1 cellular context compared by ENCODE assay signal in the genomic region with DNA sequence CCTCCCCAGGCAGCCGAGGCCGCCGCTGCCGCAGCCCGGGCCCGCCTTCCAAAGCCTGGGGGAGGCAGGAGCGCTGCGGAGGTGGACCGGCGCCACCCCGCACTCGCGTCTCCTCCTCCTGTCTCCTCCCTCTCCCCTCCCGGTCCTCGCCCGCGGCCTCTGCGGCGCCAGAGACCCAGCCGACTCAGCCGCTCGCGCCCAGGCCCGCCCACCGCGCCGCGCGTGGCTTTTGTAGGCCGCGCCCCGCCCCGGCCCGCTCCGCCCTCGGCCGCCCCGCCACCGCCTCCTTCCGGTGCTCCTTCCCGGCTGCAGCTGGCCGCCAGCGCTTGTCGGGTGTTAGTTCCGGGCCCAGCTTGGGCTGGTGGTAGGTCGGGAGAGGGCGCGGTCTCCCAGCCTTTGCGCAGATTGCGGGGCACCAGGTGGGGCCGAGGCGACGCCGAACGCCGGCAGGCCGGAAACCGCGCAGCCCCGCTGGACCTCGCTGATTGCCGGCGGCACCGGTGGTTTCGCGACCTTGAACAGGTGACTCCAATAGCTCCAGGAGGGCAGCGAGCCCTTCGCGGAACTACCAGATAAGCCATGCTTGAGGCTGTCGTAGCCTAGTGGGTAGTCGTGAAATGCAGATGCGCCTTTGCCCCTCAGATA.
A peak's percentile ranks its signal among the peaks of the same experiment; 100 is the strongest.
TF ChIP-seq lines count a peak whose summit lies in the region.

Gene CAPRIN2, minus strand, starts transcription at position 202 of the 645 bp plus-strand sequence. CDS start 1,431 bp downstream, outside the sequence.

TF ChIP-seq in HepG2, 621 proteins besides CTCF, POLR2A, EP300 and RAD21 (continued from another document and continues in another):
- TF ChIP-seq ATF7-NPFF (CRISPR knock-in tag; IDR thresholded peaks at IDR 0.05; ENCODE audit: low read depth), result peak; percentile 87
- TF ChIP-seq RFXANK (CRISPR knock-in tag; IDR thresholded peaks at IDR 0.05), result no peak
- TF ChIP-seq FOXK2 (IDR thresholded peaks at IDR 0.05), result no peak
- no peak for TF ChIP-seq DMTF1 (CRISPR knock-in tag; IDR thresholded peaks at IDR 0.05)
- TF ChIP-seq ZMAT3 (CRISPR knock-in tag; conservative IDR thresholded peaks at IDR 0.05), result peak; percentile 83; the same call in 1 of the 2 replicates
- no peak for TF ChIP-seq ZNF383 (CRISPR knock-in tag; IDR thresholded peaks at IDR 0.05; ENCODE audit: borderline replicate concordance)
- TF ChIP-seq ATF6 (CRISPR knock-in tag; conservative IDR thresholded peaks at IDR 0.05), result no peak
- no peak for TF ChIP-seq ZNF12 (CRISPR knock-in tag; IDR thresholded peaks at IDR 0.05)
- TF ChIP-seq, protein P1, sequence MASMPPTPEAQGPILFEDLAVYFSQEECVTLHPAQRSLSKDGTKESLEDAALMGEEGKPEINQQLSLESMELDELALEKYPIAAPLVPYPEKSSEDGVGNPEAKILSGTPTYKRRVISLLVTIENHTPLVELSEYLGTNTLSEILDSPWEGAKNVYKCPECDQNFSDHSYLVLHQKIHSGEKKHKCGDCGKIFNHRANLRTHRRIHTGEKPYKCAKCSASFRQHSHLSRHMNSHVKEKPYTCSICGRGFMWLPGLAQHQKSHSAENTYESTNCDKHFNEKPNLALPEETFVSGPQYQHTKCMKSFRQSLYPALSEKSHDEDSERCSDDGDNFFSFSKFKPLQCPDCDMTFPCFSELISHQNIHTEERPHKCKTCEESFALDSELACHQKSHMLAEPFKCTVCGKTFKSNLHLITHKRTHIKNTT (CRISPR knock-in tag; IDR thresholded peaks at IDR 0.05), result no peak
- TF ChIP-seq ZNF256 (CRISPR knock-in tag; conservative IDR thresholded peaks at IDR 0.05), result no peak
- 0 out of 2 replicates have a peak, but pooled peaks have one; percentile 32 for TF ChIP-seq ZSCAN12 (CRISPR knock-in tag; IDR thresholded peaks at IDR 0.05)
- no peak; the same call in 1 of the 2 replicates for TF ChIP-seq ZNF839 (CRISPR knock-in tag; IDR thresholded peaks at IDR 0.05; ENCODE audit: borderline replicate concordance)
- TF ChIP-seq ZNF30 (CRISPR knock-in tag; IDR thresholded peaks at IDR 0.05), result no peak
- TF ChIP-seq MYC (CRISPR knock-in tag; IDR thresholded peaks at IDR 0.05; ENCODE audit: borderline replicate concordance), result peak; percentile 74; the same call in 1 of the 2 replicates
- no peak for TF ChIP-seq CHD2 (IDR thresholded peaks at IDR 0.05; ENCODE audit: low read depth, low read length)
- TF ChIP-seq ZNF652 (CRISPR knock-in tag; IDR thresholded peaks at IDR 0.05; ENCODE audit: borderline replicate concordance, low read depth), result no peak
- no peak for TF ChIP-seq GMEB2 (CRISPR knock-in tag; IDR thresholded peaks at IDR 0.05; ENCODE audit: low read depth)
- TF ChIP-seq MEIS1 (CRISPR knock-in tag; IDR thresholded peaks at IDR 0.05; ENCODE audit: borderline replicate concordance), result no peak; the same call in 1 of the 2 replicates
- peak; percentile 84; the same call in 1 of the 2 replicates for TF ChIP-seq SALL2 (CRISPR knock-in tag; IDR thresholded peaks at IDR 0.05)
- TF ChIP-seq ZNF749 (CRISPR knock-in tag; IDR thresholded peaks at IDR 0.05; ENCODE audit: borderline replicate concordance), result peak; percentile 34; the same call in 1 of the 2 replicates
- peak; percentile 85 for TF ChIP-seq ZNF501 (CRISPR knock-in tag; IDR thresholded peaks at IDR 0.05)
- no peak for TF ChIP-seq ZNF549 (CRISPR knock-in tag; IDR thresholded peaks at IDR 0.05)
- TF ChIP-seq CCAR2 (optimal IDR thresholded peaks at IDR 0.05; ENCODE audit: low read depth, low read length), result no peak
- TF ChIP-seq PLRG1 (conservative IDR thresholded peaks at IDR 0.05), result no peak
- no peak; the same call in 1 of the 2 replicates for TF ChIP-seq ZNF891 (CRISPR knock-in tag; IDR thresholded peaks at IDR 0.05)
- TF ChIP-seq SMARCE1 (IDR thresholded peaks at IDR 0.05; ENCODE audit: borderline replicate concordance), result no peak
- no peak for TF ChIP-seq ZNF318 (CRISPR knock-in tag; IDR thresholded peaks at IDR 0.05)
- TF ChIP-seq, protein P2, sequence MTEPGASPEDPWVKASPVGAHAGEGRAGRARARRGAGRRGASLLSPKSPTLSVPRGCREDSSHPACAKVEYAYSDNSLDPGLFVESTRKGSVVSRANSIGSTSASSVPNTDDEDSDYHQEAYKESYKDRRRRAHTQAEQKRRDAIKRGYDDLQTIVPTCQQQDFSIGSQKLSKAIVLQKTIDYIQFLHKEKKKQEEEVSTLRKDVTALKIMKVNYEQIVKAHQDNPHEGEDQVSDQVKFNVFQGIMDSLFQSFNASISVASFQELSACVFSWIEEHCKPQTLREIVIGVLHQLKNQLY (CRISPR knock-in tag; IDR thresholded peaks at IDR 0.05), result no peak; the same call in 1 of the 2 replicates
- no peak for TF ChIP-seq TCF7 (IDR thresholded peaks at IDR 0.05; ENCODE audit: low read depth)
- TF ChIP-seq ZFY (CRISPR knock-in tag; IDR thresholded peaks at IDR 0.05), result peak; percentile 72
- no peak for TF ChIP-seq ZNF512B (CRISPR knock-in tag; IDR thresholded peaks at IDR 0.05; ENCODE audit: borderline replicate concordance)
- no peak for TF ChIP-seq ZFP36 (IDR thresholded peaks at IDR 0.05; ENCODE audit: borderline replicate concordance, low read depth, low read length, partially characterized antibody)
- TF ChIP-seq ZNF207 (IDR thresholded peaks at IDR 0.05; ENCODE audit: borderline replicate concordance), result no peak
- no peak for TF ChIP-seq ZNF33A (CRISPR knock-in tag; IDR thresholded peaks at IDR 0.05; ENCODE audit: borderline replicate concordance)
- no peak for TF ChIP-seq ZNF562 (CRISPR knock-in tag; IDR thresholded peaks at IDR 0.05; ENCODE audit: borderline replicate concordance)
- TF ChIP-seq MIXL1 (CRISPR knock-in tag; IDR thresholded peaks at IDR 0.05), result peak; percentile 74
- TF ChIP-seq ZNF451 (CRISPR knock-in tag; IDR thresholded peaks at IDR 0.05), result peak; percentile 92; the same call in 1 of the 2 replicates
- TF ChIP-seq IKZF4 (CRISPR knock-in tag; IDR thresholded peaks at IDR 0.05; ENCODE audit: borderline replicate concordance, low read depth, not compliant biosample characterization), result no peak
- peak; percentile 44 for TF ChIP-seq HNRNPH1 (optimal IDR thresholded peaks at IDR 0.05; ENCODE audit: low read depth, low read length)
- 0 out of 2 replicates have a peak, but pooled peaks have one; percentile 27 for TF ChIP-seq ZIK1 (CRISPR knock-in tag; IDR thresholded peaks at IDR 0.05; ENCODE audit: borderline replicate concordance, low read depth)
- no peak for TF ChIP-seq IRX3 (CRISPR knock-in tag; IDR thresholded peaks at IDR 0.05; ENCODE audit: borderline replicate concordance, low read depth)
- TF ChIP-seq TSC22D2 (CRISPR knock-in tag; IDR thresholded peaks at IDR 0.05; ENCODE audit: borderline replicate concordance), result no peak
